ENCODE assay signal across 14 cellular contexts in genomic region chr13:45422731-45423130, GRCh38. TPM values are rescaled to one million over a fixed set of nuclear protein-coding genes. Genes with fewer than 3 reads are reported as not detected.
A peak's percentile ranks its signal among the peaks of the same experiment; 100 is the strongest.
DNase-seq lines count a peak whose midpoint lies in the region; ATAC-seq and TF ChIP-seq lines count a peak whose summit lies in the region.
"Had no signal": no experiment of that assay in that cellular context is flagged by ENCODE, and none has a peak within 500 bp of the region (broad histone marks: within the 10 kb centered on the region; RNA-seq: fewer than 3 reads in every experiment).

No MANE protein-coding gene starts in this region.

- no peaks in the 10 kb centered on the region for H3K4me1 ChIP-seq in CD8-positive, alpha-beta T cell (ENCODE audit: insufficient read depth, low read length)
- peaks cover 4% of the 10 kb centered on the region for H3K4me1 ChIP-seq in psoas muscle

- no peaks in the 10 kb centered on the region for H3K27me3 ChIP-seq in CD8-positive, alpha-beta T cell (ENCODE audit: insufficient read depth, low read length)
- no peaks in the 10 kb centered on the region for H3K27me3 ChIP-seq in psoas muscle (ENCODE audit: insufficient read depth in 3 of 3, low read length in 2 of 3)

- no peak for ATAC-seq in CD8-positive, alpha-beta T cell
- ATAC-seq in psoas muscle (no peak), natural killer cell (no peak)
- ATAC-seq: HCT116 had no signal

- no peaks in the 10 kb centered on the region for H3K36me3 Mint-ChIP-seq in activated CD4-positive, alpha-beta T cell treated with anti-CD3 and anti-CD28 coated beads, Interleukin-2, amount 10 ng/mL, durations not matched to agents 24 days and 14 days (ENCODE audit: low read depth)
- H3K36me3 Mint-ChIP-seq in CD8-positive, alpha-beta T cell, result peaks cover 4% of the 10 kb centered on the region
- H3K36me3 Mint-ChIP-seq in natural killer cell, result no peaks in the 10 kb centered on the region

- H3K4me3 Mint-ChIP-seq in activated CD4-positive, alpha-beta T cell treated with anti-CD3 and anti-CD28 coated beads, Interleukin-2, amount 10 ng/mL, durations not matched to agents 24 days and 14 days, result no peak overlapping the region
- no peak overlapping the region for H3K4me3 Mint-ChIP-seq in CD8-positive, alpha-beta T cell
- H3K4me3 Mint-ChIP-seq in natural killer cell, result no peak overlapping the region

- CTCF ChIA-PET in CD8-positive, alpha-beta T cell (lab: Charles Lee), result no interaction called here

- peak; percentile 66 for DNase-seq in activated CD4-positive, alpha-beta T cell treated with anti-CD3 and anti-CD28 coated beads, Interleukin-2, amount 10 ng/mL, durations not matched to agents 24 days and 14 days
- DNase-seq in activated CD4-positive, alpha-beta T cell treated with anti-CD3 and anti-CD28 coated beads, Interleukin-2, amount 50 U/mL, for 1 hour, result no peak
- DNase-seq in CD8-positive, alpha-beta T cell, result peak in 1 of 7 experiments; percentile 47
- DNase-seq in cerebellar cortex (ENCODE audit: low spot score) (peak; percentile 11), psoas muscle (no peak), iPS-NIHi11 (ENCODE audit: low spot score) (no peak), natural killer cell (no peak)
- DNase-seq: GF-D8, NCI-H1048, NCI-H146, NCI-H2107, NCI-H446, SIG-M5 had no signal

- POLR2A ChIA-PET in CD8-positive, alpha-beta T cell (lab: Charles Lee), result no interaction called here

- peak overlapping the region; percentile 15 for H3K27ac Mint-ChIP-seq in activated CD4-positive, alpha-beta T cell treated with anti-CD3 and anti-CD28 coated beads, Interleukin-2, amount 10 ng/mL, durations not matched to agents 24 days and 14 days
- peak overlapping the region; percentile 60 for H3K27ac Mint-ChIP-seq in CD8-positive, alpha-beta T cell
- H3K27ac Mint-ChIP-seq in natural killer cell, result peak overlapping the region in 1 of 2 donors; percentile 10

- no peaks in the 10 kb centered on the region for H3K9me3 Mint-ChIP-seq in activated CD4-positive, alpha-beta T cell treated with anti-CD3 and anti-CD28 coated beads, Interleukin-2, amount 10 ng/mL, durations not matched to agents 24 days and 14 days
- no peaks in the 10 kb centered on the region for H3K9me3 Mint-ChIP-seq in CD8-positive, alpha-beta T cell
- H3K9me3 Mint-ChIP-seq in natural killer cell, result no peaks in the 10 kb centered on the region

- TF ChIP-seq CTCF in CD8-positive, alpha-beta T cell (IDR thresholded peaks at IDR 0.05), result no peak
- no peak for TF ChIP-seq CTCF in psoas muscle (IDR thresholded peaks at IDR 0.05)
- no peak for TF ChIP-seq CTCF in natural killer cell (IDR thresholded peaks at IDR 0.05)

- no peak overlapping the region for H3K4me3 ChIP-seq in CD8-positive, alpha-beta T cell (ENCODE audit: low read depth, low read length)
- no peak overlapping the region for H3K4me3 ChIP-seq in psoas muscle

- WGBS in psoas muscle, 3 donors, result 52 to 64% (median 52%) methylated on average over 3 of the region's 3 CpGs

- no peak overlapping the region for H3K27ac ChIP-seq in CD8-positive, alpha-beta T cell (ENCODE audit: low read depth, low read length)
- H3K27ac ChIP-seq in psoas muscle, result peak overlapping the region; percentile 23

- H3K27me3 Mint-ChIP-seq in activated CD4-positive, alpha-beta T cell treated with anti-CD3 and anti-CD28 coated beads, Interleukin-2, amount 10 ng/mL, durations not matched to agents 24 days and 14 days, result peaks cover 1% of the 10 kb centered on the region
- no peaks in the 10 kb centered on the region for H3K27me3 Mint-ChIP-seq in CD8-positive, alpha-beta T cell (ENCODE audit: low read depth)
- H3K27me3 Mint-ChIP-seq in natural killer cell (ENCODE audit: low read depth in 2 of 2), result no peaks in the 10 kb centered on the region

- peaks cover 5% of the 10 kb centered on the region for H3K4me1 Mint-ChIP-seq in activated CD4-positive, alpha-beta T cell treated with anti-CD3 and anti-CD28 coated beads, Interleukin-2, amount 10 ng/mL, durations not matched to agents 24 days and 14 days
- peaks cover 3% of the 10 kb centered on the region for H3K4me1 Mint-ChIP-seq in CD8-positive, alpha-beta T cell (ENCODE audit: low read depth)
- peaks cover 6% of the 10 kb centered on the region in 2 donors for H3K4me1 Mint-ChIP-seq in natural killer cell

- H3K9me3 ChIP-seq in CD8-positive, alpha-beta T cell (ENCODE audit: low read length), result no peaks in the 10 kb centered on the region
- no peaks in the 10 kb centered on the region for H3K9me3 ChIP-seq in psoas muscle

- intact Hi-C loops in activated CD4-positive, alpha-beta T cell treated with anti-CD3 and anti-CD28 coated beads, Interleukin-2, amount 10 ng/mL, durations not matched to agents 24 days and 14 days (cut with micrococcal nuclease), result no loop called here
- intact Hi-C loops in CD8-positive, alpha-beta T cell (cut with DNase I, micrococcal nuclease), result no loop called here
- intact Hi-C loops in psoas muscle (cut with DNase I), result no loop called here
- intact Hi-C loops in natural killer cell (cut with micrococcal nuclease), result no loop called here

- no peaks in the 10 kb centered on the region for H3K36me3 ChIP-seq in CD8-positive, alpha-beta T cell (ENCODE audit: insufficient read depth, low read length)
- no peaks in the 10 kb centered on the region for H3K36me3 ChIP-seq in psoas muscle (ENCODE audit: insufficient read depth in 1 of 2, low read depth in 1 of 2)

RNA-seq across cellular contexts. Expression of gene SLC25A30, which starts 4.6 kb away (rescaled TPM):
- total RNA-seq in activated CD4-positive, alpha-beta T cell treated with anti-CD3 and anti-CD28 coated beads, Interleukin-2, amount 10 ng/mL, durations not matched to agents 24 days and 14 days, result 12.9 and 14.2 TPM in 2 replicates
- 10 to 100 TPM; 37.7 to 40.5 TPM for total RNA-seq in CD8-positive, alpha-beta T cell
- total RNA-seq in psoas muscle (10 to 100 TPM; 21.7 to 69.8 (median 53.4) TPM), natural killer cell (10 to 100 TPM; 15.0 to 22.3 (median 22.0) TPM)
- polyA plus RNA-seq in psoas muscle, result 10 to 100 TPM in 2 of 3 donors, 1 to 10 TPM in 1; 6.2 to 42.8 (median 19.3) TPM

RNA-seq across cellular contexts. Expression of gene COG3, which starts 42.0 kb away (rescaled TPM):
- total RNA-seq in activated CD4-positive, alpha-beta T cell treated with anti-CD3 and anti-CD28 coated beads, Interleukin-2, amount 10 ng/mL, durations not matched to agents 24 days and 14 days, result 20.1 and 20.7 TPM in 2 replicates
- total RNA-seq in CD8-positive, alpha-beta T cell, result 10 to 100 TPM; 45.9 to 47.6 TPM
- total RNA-seq in psoas muscle, result 10 to 100 TPM; 10.1 to 18.5 (median 13.8) TPM
- polyA plus RNA-seq in psoas muscle, result 10 to 100 TPM in 2 of 3 donors, 1 to 10 TPM in 1; 7.5 to 19.1 (median 13.2) TPM
- 10 to 100 TPM; 48.8 to 58.1 (median 55.6) TPM for total RNA-seq in natural killer cell

Comparison
In these comparisons a context has a peak if more than half of its experiments do, and no peak if none do; other contexts are left out.
1. DNase-seq: peak in activated CD4-positive, alpha-beta T cell treated with anti-CD3 and anti-CD28 coated beads, Interleukin-2, amount 10 ng/mL, durations not matched to agents 24 days and 14 days (single experiment) and cerebellar cortex (single experiment); none in activated CD4-positive, alpha-beta T cell treated with anti-CD3 and anti-CD28 coated beads, Interleukin-2, amount 50 U/mL, for 1 hour (single experiment), psoas muscle (0 of 2), iPS-NIHi11 (single experiment) and natural killer cell (single experiment).